8 cellular contexts compared by ENCODE assay signal in the genomic region with DNA sequence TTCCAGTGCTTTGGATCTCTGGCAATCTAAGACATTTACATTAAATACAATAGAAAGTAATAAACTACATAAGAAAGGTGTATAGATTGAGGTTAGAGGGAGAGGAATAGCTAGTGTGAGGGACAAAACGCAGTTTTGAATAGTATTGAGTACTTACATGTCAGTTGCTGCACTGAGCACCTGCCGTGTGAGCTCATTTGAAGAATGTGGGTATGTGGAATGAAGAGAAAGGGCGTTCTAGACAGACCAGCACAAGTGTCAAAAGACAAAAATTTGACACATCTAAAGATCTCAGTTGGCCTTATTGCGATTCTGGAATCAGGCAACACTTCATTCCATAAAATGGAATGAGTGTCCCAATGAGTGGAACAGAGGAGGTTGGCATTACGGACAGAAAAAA. TPM values are rescaled to one million over a fixed set of nuclear protein-coding genes. Genes with fewer than 3 reads are reported as not detected.
DNase-seq lines count a peak whose midpoint lies in the region; ATAC-seq and TF ChIP-seq lines count a peak whose summit lies in the region.

No MANE protein-coding gene starts in this region.

- ATAC-seq in Right ventricle myocardium inferior (no peak), HG02642 (IDR thresholded peaks at IDR 0.05; ENCODE audit: poor library complexity, unreplicated experiment) (no peak)
- ATAC-seq in activated T-helper 17 cell treated with anti-CD3 and anti-CD28 coated beads, Interleukin-2, amount 50 U/mL, for 72 hours (replicated peaks) = peak; percentile 11

- TF ChIP-seq CTCF in cardiac muscle cell (IDR thresholded peaks at IDR 0.05; ENCODE audit: low read depth, low read length) (no peak), thyroid gland (IDR thresholded peaks at IDR 0.05) (no peak)

- WGBS in thyroid gland, 2 donors = 70 to 81% methylated on average over 5 of the region's 5 CpGs

- no peaks in the 10 kb centered on the region for H3K9me3 Mint-ChIP-seq in activated T-helper 17 cell treated with anti-CD3 and anti-CD28 coated beads, Interleukin-2, amount 50 U/mL, for 72 hours

- H3K4me1 ChIP-seq in cardiac muscle cell (ENCODE audit: low read depth) (peaks cover 29% of the 10 kb centered on the region), thyroid gland (peaks cover 39 to 41% of the 10 kb centered on the region in 2 donors)

- TF ChIP-seq POLR2A in thyroid gland (IDR thresholded peaks at IDR 0.05) = no peak

- peak overlapping the region; percentile 97 for H3K4me3 Mint-ChIP-seq in activated T-helper 17 cell treated with anti-CD3 and anti-CD28 coated beads, Interleukin-2, amount 50 U/mL, for 72 hours

- DNase-seq in cardiac muscle cell (ENCODE audit: low read depth in 1 of 2, low spot score in 1 of 2) = no peak
- DNase-seq in Right ventricle myocardium inferior (ENCODE audit: missing footprints) = no peak
- DNase-seq in kidney tubule cell (ENCODE audit: low spot score) = peak; percentile 13
- DNase-seq in thyroid gland = no peak
- DNase-seq in NCI-H345 (lab: John Stamatoyannopoulos, UW) = no peak
- no peak for DNase-seq in NCI-H1048 (lab: John Stamatoyannopoulos, UW)

- H3K9me3 ChIP-seq in cardiac muscle cell (ENCODE audit: low read depth) = no peaks in the 10 kb centered on the region
- H3K9me3 ChIP-seq in thyroid gland = no peaks in the 10 kb centered on the region

- no peaks in the 10 kb centered on the region for H3K27me3 ChIP-seq in cardiac muscle cell
- no peaks in the 10 kb centered on the region for H3K27me3 ChIP-seq in thyroid gland

- H3K36me3 ChIP-seq in cardiac muscle cell (no peaks in the 10 kb centered on the region), thyroid gland (no peaks in the 10 kb centered on the region)

- H3K27me3 Mint-ChIP-seq in activated T-helper 17 cell treated with anti-CD3 and anti-CD28 coated beads, Interleukin-2, amount 50 U/mL, for 72 hours = no peaks in the 10 kb centered on the region

- peak overlapping the region; percentile 97 for H3K27ac Mint-ChIP-seq in activated T-helper 17 cell treated with anti-CD3 and anti-CD28 coated beads, Interleukin-2, amount 50 U/mL, for 72 hours

- H3K27ac ChIP-seq in cardiac muscle cell (peak overlapping the region; percentile 95), thyroid gland (peak overlapping the region in 2 of 3 donors; percentile 91 to 98)

- H3K4me3 ChIP-seq in cardiac muscle cell = peak overlapping the region; percentile 50
- peak overlapping the region in 1 of 3 donors; percentile 53 for H3K4me3 ChIP-seq in thyroid gland (replicated peaks in 1 of 3)

- H3K36me3 Mint-ChIP-seq in activated T-helper 17 cell treated with anti-CD3 and anti-CD28 coated beads, Interleukin-2, amount 50 U/mL, for 72 hours (ENCODE audit: low read depth) = peaks cover 25% of the 10 kb centered on the region

- H3K4me1 Mint-ChIP-seq in activated T-helper 17 cell treated with anti-CD3 and anti-CD28 coated beads, Interleukin-2, amount 50 U/mL, for 72 hours = peaks cover 24% of the 10 kb centered on the region

- intact Hi-C loops in Right ventricle myocardium inferior (cut with DNase I) = no loop called here
- intact Hi-C loops in thyroid gland (cut with DNase I) = no loop called here

RNA-seq across cellular contexts. Expression of a gene that starts 0.8 kb away (rescaled TPM):
- total RNA-seq in cardiac muscle cell (19.8 and 41.5 TPM in 2 replicates), Right ventricle myocardium inferior (21.9 TPM), thyroid gland (10 to 100 TPM; 52.6 to 84.5 (median 59.5) TPM)
- 26.4 and 49.4 TPM in 2 replicates for polyA plus RNA-seq in cardiac muscle cell
- 10 to 100 TPM; 46.0 to 69.3 TPM for total RNA-seq in activated T-helper 17 cell treated with anti-CD3 and anti-CD28 coated beads, Interleukin-2, amount 50 U/mL, for 72 hours
